Comparison of ENCODE assay signal across 16 cellular contexts in the genomic region with DNA sequence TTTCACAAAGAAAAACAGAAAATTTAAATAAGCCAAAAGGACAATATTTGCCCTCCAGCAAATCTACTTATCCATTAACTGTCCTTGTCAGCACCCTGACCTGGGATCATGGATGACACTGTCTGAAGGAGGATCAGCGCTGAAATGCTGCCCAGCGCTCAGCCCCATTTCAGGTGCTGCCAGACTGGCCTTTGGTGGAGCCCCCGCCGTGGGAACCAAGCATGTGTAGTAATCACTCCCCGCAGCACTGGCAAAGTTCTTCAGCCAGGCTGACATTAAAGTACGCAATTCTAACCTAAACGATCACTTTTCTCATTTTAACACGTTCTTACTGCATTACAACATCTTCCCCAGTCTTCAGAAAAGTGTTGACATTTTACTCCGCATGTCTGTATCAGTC.
DNase-seq lines count a peak whose midpoint lies in the region; ATAC-seq, FAIRE-seq and TF ChIP-seq lines count a peak whose summit lies in the region.
"Had no signal": no experiment of that assay in that cellular context is flagged by ENCODE, and none has a peak within 500 bp of the region (broad histone marks: within the 10 kb centered on the region; RNA-seq: fewer than 3 reads in every experiment).

No MANE protein-coding gene starts in this region.

- H3K27me3 ChIP-seq in IMR-90 (ENCODE audit: control insufficient read depth, insufficient read depth, low read length) (peaks cover 9% of the 10 kb centered on the region), body of pancreas (no peaks in the 10 kb centered on the region), breast epithelium (peaks cover 0 to 12% of the 10 kb centered on the region in 2 donors)
- H3K27me3 ChIP-seq: BE2C had no signal

- H3K4ac ChIP-seq in IMR-90 (ENCODE audit: low read depth, low read length) = no peak overlapping the region

- no peak overlapping the region for H4K8ac ChIP-seq in IMR-90 (ENCODE audit: low read depth in 2 of 2, low read length in 2 of 2)

- no peak overlapping the region for H3K27ac Mint-ChIP-seq in T-helper 17 cell
- H3K27ac Mint-ChIP-seq: CD4-positive, alpha-beta memory T cell; GM23338; H9 had no signal

- H3K9ac ChIP-seq in IMR-90 (ENCODE audit: low read depth, low read length) = no peak overlapping the region
- H3K9ac ChIP-seq in kidney (ENCODE audit: low read length in 2 of 2) = no peak overlapping the region

- H3K4me3 Mint-ChIP-seq in T-helper 17 cell = no peak overlapping the region
- H3K4me3 Mint-ChIP-seq: CD4-positive, alpha-beta memory T cell; GM23338; H9 had no signal

- H3K9me1 ChIP-seq in IMR-90 (ENCODE audit: insufficient read depth, low read length) = no peaks in the 10 kb centered on the region; the same call in 1 of the 2 replicates

- no peak for FAIRE-seq in kidney (lab: Jason Lieb, UNC)
- FAIRE-seq: A549, GM12878, GM18507 had no signal

- no TSS peak for BruUV-seq in IMR-90 (replicated peaks; lab: Mats Ljungman, UMichigan)

- peaks cover 2% of the 10 kb centered on the region for H3K36me3 Mint-ChIP-seq in T-helper 17 cell (ENCODE audit: low read depth)
- H3K36me3 Mint-ChIP-seq: CD4-positive, alpha-beta memory T cell had no signal

- in situ Hi-C loops in IMR-90 (cut with MboI; ENCODE audit: low sequenced_read_pairs) = no loop called here

- dilution Hi-C loops in IMR-90 (cut with HindIII; ENCODE audit: low sequenced_read_pairs, unreplicated experiment) = no loop called here

- H3K23ac ChIP-seq in IMR-90 (ENCODE audit: low read depth, low read length) = no peak overlapping the region

- no peak overlapping the region for H3K4me3 ChIP-seq in IMR-90 (ENCODE audit: insufficient read depth, low read depth, low read length)
- no peak overlapping the region for H3K4me3 ChIP-seq in body of pancreas
- no peak overlapping the region for H3K4me3 ChIP-seq in kidney (ENCODE audit: low read length in 2 of 2)
- H3K4me3 ChIP-seq in breast epithelium = no peak overlapping the region
- H3K4me3 ChIP-seq: A549, GM12878, GM23338 had no signal

- no peaks in the 10 kb centered on the region for H3K79me1 ChIP-seq in IMR-90 (ENCODE audit: low read depth in 1 of 2, low read length in 2 of 2)

- no peak overlapping the region for H3K4me2 ChIP-seq in IMR-90 (ENCODE audit: low read depth, low read length)
- H3K4me2 ChIP-seq: A549, GM23338 had no signal

- CTCF ChIA-PET in IMR-90 (lab: Yijun Ruan, JAX) = no interaction called here

- DNase-seq in IMR-90 (no peak), body of pancreas (peak; percentile 44 to 71 (median 48)), kidney (peak; percentile 47), posterior vena cava (ENCODE audit: low spot score) (peak; percentile 25), T-helper 17 cell (no peak), breast epithelium (ENCODE audit: low spot score in 2 of 2) (no peak)
- DNase-seq in stimulated activated CD4-positive, alpha-beta T cell treated with anti-CD3 and anti-CD28 coated beads, Interleukin-4, amount 100 ng/mL, for 4 hours = no peak
- DNase-seq: BE2C; CD4-positive, alpha-beta memory T cell; DMS79; H9 had no signal

- no peak overlapping the region for H2AK5ac ChIP-seq in IMR-90 (ENCODE audit: low read depth, low read length)

- no peak for TF ChIP-seq RAD21 in IMR-90 (IDR thresholded peaks at IDR 0.05; ENCODE audit: low read length)

- intact Hi-C loops in IMR-90 (cut with micrococcal nuclease) (no loop called here), body of pancreas (cut with DNase I) (no loop called here), kidney (cut with DNase I) (no loop called here), posterior vena cava (cut with DNase I) (no loop called here), breast epithelium (cut with DNase I; ENCODE audit: low total_unique reads) (loop anchor here (5.0 kb wide), 1 partner anchor 115 kb away; no protein-coding TSS in a partner anchor)

- H2BK15ac ChIP-seq in IMR-90 (ENCODE audit: low read depth, low read length) = no peak overlapping the region

- H3K4me1 Mint-ChIP-seq in T-helper 17 cell = no peaks in the 10 kb centered on the region
- H3K4me1 Mint-ChIP-seq: CD4-positive, alpha-beta memory T cell; GM23338 had no signal

- H3K9me3 ChIP-seq in IMR-90 (ENCODE audit: control insufficient read depth, insufficient read depth, low read length) = peaks cover 2% of the 10 kb centered on the region; the same call in 1 of the 2 replicates
- H3K9me3 ChIP-seq in body of pancreas = no peaks in the 10 kb centered on the region
- peaks cover 0 to 6% of the 10 kb centered on the region in 2 donors for H3K9me3 ChIP-seq in kidney (ENCODE audit: control insufficient read depth in 1 of 2, low read length in 2 of 2)
- H3K9me3 ChIP-seq in T-helper 17 cell (ENCODE audit: control insufficient read depth, low read length, poor library complexity, severe bottlenecking) = peaks cover 2% of the 10 kb centered on the region
- H3K9me3 ChIP-seq in breast epithelium = peaks cover 0 to 8% of the 10 kb centered on the region in 2 donors

- H3K56ac ChIP-seq in IMR-90 (ENCODE audit: extremely low read depth, insufficient read depth, low read length) = no peak overlapping the region

- H2BK120ac ChIP-seq in IMR-90 (ENCODE audit: low read depth, low read length) = no peak overlapping the region

- no peak overlapping the region for H4K91ac ChIP-seq in IMR-90 (ENCODE audit: insufficient read depth, low read depth, low read length)

- H4K20me1 ChIP-seq in IMR-90 (ENCODE audit: insufficient read depth, low read length) = no peaks in the 10 kb centered on the region; the same call in 1 of the 2 replicates

- H2BK20ac ChIP-seq in IMR-90 (ENCODE audit: low read depth, low read length) = no peak overlapping the region

- no peaks in the 10 kb centered on the region for H3K36me3 ChIP-seq in IMR-90 (ENCODE audit: control insufficient read depth, insufficient read depth, low read length)
- H3K36me3 ChIP-seq in body of pancreas (replicated peaks in 1 of 2; ENCODE audit: insufficient read depth in 1 of 2, low read depth in 2 of 2) = no peaks in the 10 kb centered on the region
- no peaks in the 10 kb centered on the region for H3K36me3 ChIP-seq in kidney (ENCODE audit: control insufficient read depth in 1 of 2, insufficient read depth in 2 of 2, low read length in 2 of 2)
- H3K36me3 ChIP-seq in breast epithelium = no peaks in the 10 kb centered on the region
- H3K36me3 ChIP-seq: BE2C had no signal

- no peak overlapping the region for H4K5ac ChIP-seq in IMR-90 (ENCODE audit: low read depth, low read length)

- H2BK5ac ChIP-seq in IMR-90 (ENCODE audit: low read depth, low read length, poor library complexity, severe bottlenecking) = no peak overlapping the region

- H3K14ac ChIP-seq in IMR-90 (replicated peaks; ENCODE audit: low read depth, low read length) = no peak overlapping the region

- H3K18ac ChIP-seq in IMR-90 (ENCODE audit: low read depth, low read length) = no peak overlapping the region

- TF ChIP-seq CTCF in IMR-90 (conservative IDR thresholded peaks at IDR 0.05; ENCODE audit: low read depth, low read length) (no peak), body of pancreas (IDR thresholded peaks at IDR 0.05) (peak in 1 of 7 experiments; percentile 5), kidney (IDR thresholded peaks at IDR 0.05; ENCODE audit: borderline replicate concordance, extremely low read depth, insufficient read depth) (no peak), breast epithelium (IDR thresholded peaks at IDR 0.05) (no peak)

- POLR2A ChIA-PET in IMR-90 (lab: Charles Lee; ENCODE audit: unreplicated experiment) = no interaction called here

- H2AK9ac ChIP-seq in IMR-90 (replicated peaks; ENCODE audit: low read depth, low read length, poor library complexity) = no peak overlapping the region

- H3K4me1 ChIP-seq in IMR-90 (ENCODE audit: control insufficient read depth, insufficient read depth, low read length) (no peaks in the 10 kb centered on the region; the same call in 1 of the 2 replicates), body of pancreas (peaks cover 22% of the 10 kb centered on the region), kidney (ENCODE audit: control insufficient read depth in 1 of 2, insufficient read depth in 1 of 2, low read depth in 1 of 2, low read length in 2 of 2) (peaks cover 0 to 2% of the 10 kb centered on the region in 2 donors), breast epithelium (no peaks in the 10 kb centered on the region)
- H3K4me1 ChIP-seq: A549 had no signal

- peak overlapping the region; percentile 41 for H2AFZ ChIP-seq in IMR-90 (replicated peaks; ENCODE audit: low read length, poor library complexity)
- H2AFZ ChIP-seq: GM23338 had no signal

- H3K27ac ChIP-seq in IMR-90 (ENCODE audit: insufficient read depth, low read length) (no peak overlapping the region), body of pancreas (no peak overlapping the region), kidney (ENCODE audit: low read depth in 2 of 2, low read length in 2 of 2) (no peak overlapping the region), breast epithelium (no peak overlapping the region)
- H3K27ac ChIP-seq: A549, C4-2B had no signal

- ATAC-seq in IMR-90 (ENCODE audit: low read depth) = no peak
- peak; percentile 43 for ATAC-seq in body of pancreas
- ATAC-seq in T-helper 17 cell = no peak
- ATAC-seq: A549, GM12878, GM23338 had no signal

- 62% methylated on average over 6 of the region's 9 CpGs; no CpG with 5 or more reads in 1 of the 2 experiments for WGBS in IMR-90 (ENCODE audit: extremely low coverage in 2 of 2, insufficient read length in 1 of 2), 2 experiments
- 37 to 52% methylated on average over 9 of the region's 9 CpGs for WGBS in body of pancreas, 2 donors

- H3K27me3 Mint-ChIP-seq in T-helper 17 cell = peaks cover 38% of the 10 kb centered on the region

- no peak for TF ChIP-seq POLR2A in IMR-90 (IDR thresholded peaks at IDR 0.05; ENCODE audit: low read depth, low read length)
- TF ChIP-seq POLR2A in body of pancreas (IDR thresholded peaks at IDR 0.05) = no peak
- no peak for TF ChIP-seq POLR2A in breast epithelium (IDR thresholded peaks at IDR 0.05)

TF ChIP-seq in IMR-90, 13 proteins besides CTCF, POLR2A, EP300 and RAD21 (continues in another document):
- TF ChIP-seq MXI1 (IDR thresholded peaks at IDR 0.05; ENCODE audit: borderline replicate concordance, low read depth, low read length) = no peak
- no peak for TF ChIP-seq BHLHE40 (IDR thresholded peaks at IDR 0.05; ENCODE audit: low read depth, low read length)
- TF ChIP-seq SMC3 (IDR thresholded peaks at IDR 0.05; ENCODE audit: low read depth, low read length) = no peak
- no peak for TF ChIP-seq NFE2L2 (IDR thresholded peaks at IDR 0.05; ENCODE audit: low read depth, low read length)
- no peak for TF ChIP-seq RFX5 (IDR thresholded peaks at IDR 0.05; ENCODE audit: low read depth, low read length)
- no peak for TF ChIP-seq FOS (IDR thresholded peaks at IDR 0.05; ENCODE audit: low read depth, low read length)
- no peak for TF ChIP-seq RCOR1 (IDR thresholded peaks at IDR 0.05; ENCODE audit: insufficient replicate concordance, low read length)
- TF ChIP-seq CEBPB (IDR thresholded peaks at IDR 0.05; ENCODE audit: low read depth, low read length) = no peak

Comparison
In these comparisons a context has a peak if more than half of its experiments do, and no peak if none do; other contexts are left out.
1. DNase-seq: peak in body of pancreas (4 of 4), kidney (single experiment) and posterior vena cava (single experiment); none in IMR-90 (single experiment), T-helper 17 cell (0 of 3), breast epithelium (0 of 2) and stimulated activated CD4-positive, alpha-beta T cell treated with anti-CD3 and anti-CD28 coated beads, Interleukin-4, amount 100 ng/mL, for 4 hours (0 of 2).